7 cellular contexts compared by ENCODE assay signal in genomic region chr16:31996325-31996724, GRCh38.
DNase-seq lines count a peak whose midpoint lies in the region; ATAC-seq and TF ChIP-seq lines count a peak whose summit lies in the region.
"Not testable (repeated sequence)": the region's sequence is repeated elsewhere in the genome, so short reads cannot be mapped to it uniquely, and the experiment has no call there.

No MANE protein-coding gene starts in this region.

- not testable (repeated sequence) for H3K9me3 Mint-ChIP-seq in activated CD4-positive, alpha-beta T cell treated with anti-CD3 and anti-CD28 coated beads, Interleukin-2, amount 10 ng/mL, durations not matched to agents 7 days and 5 days; MCF 10A (ENCODE audit: unreplicated experiment)

- H3K4me3 ChIP-seq in Panc1 (ENCODE audit: low read depth in 2 of 2, low read length in 2 of 2); spleen: not testable (repeated sequence)

- peak; percentile 84 for ATAC-seq in Panc1

- POLR2A ChIA-PET in Panc1 (lab: Charles Lee); activated CD4-positive, alpha-beta T cell treated with anti-CD3 and anti-CD28 coated beads, Interleukin-2, amount 10 ng/mL, durations not matched to agents 7 days and 5 days (lab: Charles Lee); MCF 10A (lab: Yijun Ruan, JAX): not testable (repeated sequence)

- H3K4me1 Mint-ChIP-seq in activated CD4-positive, alpha-beta T cell treated with anti-CD3 and anti-CD28 coated beads, Interleukin-2, amount 10 ng/mL, durations not matched to agents 7 days and 5 days; MCF 10A (ENCODE audit: insufficient read depth, unreplicated experiment): not testable (repeated sequence)

- CTCF ChIA-PET in Panc1 (lab: Charles Lee); activated CD4-positive, alpha-beta T cell treated with anti-CD3 and anti-CD28 coated beads, Interleukin-2, amount 10 ng/mL, durations not matched to agents 7 days and 5 days (lab: Charles Lee); MCF 10A (lab: Yijun Ruan, JAX): not testable (repeated sequence)

- in situ Hi-C loops in GM13977 (cut with MboI; ENCODE audit: low pct_unique_long_range_greater_than_20kb, low sequenced_read_pairs, unreplicated experiment); Panc1 (cut with HindIII; ENCODE audit: low pct_unique_long_range_greater_than_20kb, low sequenced_read_pairs): not testable (repeated sequence)

- not testable (repeated sequence) for H3K27ac Mint-ChIP-seq in activated CD4-positive, alpha-beta T cell treated with anti-CD3 and anti-CD28 coated beads, Interleukin-2, amount 10 ng/mL, durations not matched to agents 7 days and 5 days; MCF 10A (ENCODE audit: low read depth, unreplicated experiment)

- not testable (repeated sequence) for H3K27me3 ChIP-seq in Panc1 (ENCODE audit: control insufficient read depth, insufficient read depth, low read length); spleen (replicated peaks in 1 of 7)

- H3K27me3 Mint-ChIP-seq in activated CD4-positive, alpha-beta T cell treated with anti-CD3 and anti-CD28 coated beads, Interleukin-2, amount 10 ng/mL, durations not matched to agents 7 days and 5 days; MCF 10A (ENCODE audit: insufficient read depth, unreplicated experiment): not testable (repeated sequence)

- intact Hi-C loops in Panc1 (cut with micrococcal nuclease; ENCODE audit: unreplicated experiment); MCF 10A (cut with micrococcal nuclease); spleen (cut with DNase I; ENCODE audit: low total_unique reads): not testable (repeated sequence)

- not testable (repeated sequence) for TF ChIP-seq POLR2A in spleen (IDR thresholded peaks at IDR 0.05)

- TF ChIP-seq CTCF in GM13977 (IDR thresholded peaks at IDR 0.05; ENCODE audit: extremely low read depth, insufficient read depth, missing control alignments) (peak; percentile 10), Panc1 (IDR thresholded peaks at IDR 0.05) (peak; percentile 77), MCF 10A (IDR thresholded peaks at IDR 0.05; ENCODE audit: unreplicated experiment) (peak; percentile 29), spleen (IDR thresholded peaks at IDR 0.05 in 8 of 11, conservative IDR thresholded peaks at IDR 0.05 in 3 of 11) (peak in 1 of 11 experiments; percentile 20)

- not testable (repeated sequence) for DNase-seq in GM13977 (ENCODE audit: low spot score); Panc1 (ENCODE audit: low read depth, low spot score); MCF 10A (ENCODE audit: unreplicated experiment)
- peak; percentile 7 for DNase-seq in activated CD4-positive, alpha-beta T cell treated with anti-CD3 and anti-CD28 coated beads, Interleukin-2, amount 10 ng/mL, durations not matched to agents 7 days and 5 days
- DNase-seq in activated T-cell treated with anti-CD3 and anti-CD28 coated beads, Interleukin-2, amount 50 U/mL, for 48 hours: peak; percentile 49 to 54
- DNase-seq in spleen: peak; percentile 27
- peak; percentile 23 to 32 for DNase-seq in stimulated activated CD8-positive, alpha-beta memory T cell treated with anti-CD3 and anti-CD28 coated beads, Interleukin-2, amount 100 ng/mL, for 48 hours (ENCODE audit: low read depth in 2 of 2)

- H3K27ac ChIP-seq in Panc1 (ENCODE audit: low read length); spleen: not testable (repeated sequence)

- H3K36me3 ChIP-seq in Panc1 (ENCODE audit: control insufficient read depth, insufficient read depth, low read length); spleen: not testable (repeated sequence)

- H3K4me3 Mint-ChIP-seq in activated CD4-positive, alpha-beta T cell treated with anti-CD3 and anti-CD28 coated beads, Interleukin-2, amount 10 ng/mL, durations not matched to agents 7 days and 5 days; MCF 10A (ENCODE audit: unreplicated experiment): not testable (repeated sequence)

- BruUV-seq in Panc1 (replicated peaks; lab: Mats Ljungman, UMichigan); MCF 10A (replicated peaks; lab: Mats Ljungman, UMichigan): not testable (repeated sequence)

- H3K4me1 ChIP-seq in Panc1 (ENCODE audit: control insufficient read depth, insufficient read depth, low read length); spleen: not testable (repeated sequence)

- not testable (repeated sequence) for H3K9me3 ChIP-seq in Panc1 (ENCODE audit: control insufficient read depth, insufficient read depth, low read depth, low read length); spleen

- H3K36me3 Mint-ChIP-seq in activated CD4-positive, alpha-beta T cell treated with anti-CD3 and anti-CD28 coated beads, Interleukin-2, amount 10 ng/mL, durations not matched to agents 7 days and 5 days (ENCODE audit: low read depth); MCF 10A (ENCODE audit: insufficient read depth, unreplicated experiment): not testable (repeated sequence)

- WGBS in spleen, 5 donors: 19 to 34% (median 25%) methylated on average over 3 of the region's 3 CpGs; no CpG with 5 or more reads in 1 of the 5 donors
